Comparison of ENCODE assay signal across 7 cellular contexts in genomic region chr5:10760033-10760975, GRCh38.
DNase-seq lines count a peak whose midpoint lies in the region; ATAC-seq lines count a peak whose summit lies in the region.

No MANE protein-coding gene starts in this region.

- H3K4me3 ChIP-seq in skeletal muscle cell (ENCODE audit: low read depth, low read length) = peak overlapping the region; percentile 67

- DNase-seq in GF-D8 (lab: John Stamatoyannopoulos, UW) (peak; percentile 54), HuH-7.5 (ENCODE audit: low spot score) (peak; percentile 49), RPMI8226 (peak; percentile 81), brain pericyte (ENCODE audit: low read depth, low spot score) (peak; percentile 13), iPS-NIHi11 (ENCODE audit: low spot score) (peak; percentile 74), skeletal muscle cell (ENCODE audit: low read depth) (no peak)

- peak; percentile 25 for ATAC-seq in GM21717 (IDR thresholded peaks at IDR 0.05; ENCODE audit: unreplicated experiment)
